In genomic region chr7:69622014-69622818, GRCh38 we compare ENCODE assay signal across 1 cellular context.
TF ChIP-seq lines count a peak whose summit lies in the region.

No MANE protein-coding gene starts in this region.

TF ChIP-seq in GM12878, 131 proteins besides CTCF, POLR2A, EP300 and RAD21 (continued from another document):
- TF ChIP-seq, protein P1, sequence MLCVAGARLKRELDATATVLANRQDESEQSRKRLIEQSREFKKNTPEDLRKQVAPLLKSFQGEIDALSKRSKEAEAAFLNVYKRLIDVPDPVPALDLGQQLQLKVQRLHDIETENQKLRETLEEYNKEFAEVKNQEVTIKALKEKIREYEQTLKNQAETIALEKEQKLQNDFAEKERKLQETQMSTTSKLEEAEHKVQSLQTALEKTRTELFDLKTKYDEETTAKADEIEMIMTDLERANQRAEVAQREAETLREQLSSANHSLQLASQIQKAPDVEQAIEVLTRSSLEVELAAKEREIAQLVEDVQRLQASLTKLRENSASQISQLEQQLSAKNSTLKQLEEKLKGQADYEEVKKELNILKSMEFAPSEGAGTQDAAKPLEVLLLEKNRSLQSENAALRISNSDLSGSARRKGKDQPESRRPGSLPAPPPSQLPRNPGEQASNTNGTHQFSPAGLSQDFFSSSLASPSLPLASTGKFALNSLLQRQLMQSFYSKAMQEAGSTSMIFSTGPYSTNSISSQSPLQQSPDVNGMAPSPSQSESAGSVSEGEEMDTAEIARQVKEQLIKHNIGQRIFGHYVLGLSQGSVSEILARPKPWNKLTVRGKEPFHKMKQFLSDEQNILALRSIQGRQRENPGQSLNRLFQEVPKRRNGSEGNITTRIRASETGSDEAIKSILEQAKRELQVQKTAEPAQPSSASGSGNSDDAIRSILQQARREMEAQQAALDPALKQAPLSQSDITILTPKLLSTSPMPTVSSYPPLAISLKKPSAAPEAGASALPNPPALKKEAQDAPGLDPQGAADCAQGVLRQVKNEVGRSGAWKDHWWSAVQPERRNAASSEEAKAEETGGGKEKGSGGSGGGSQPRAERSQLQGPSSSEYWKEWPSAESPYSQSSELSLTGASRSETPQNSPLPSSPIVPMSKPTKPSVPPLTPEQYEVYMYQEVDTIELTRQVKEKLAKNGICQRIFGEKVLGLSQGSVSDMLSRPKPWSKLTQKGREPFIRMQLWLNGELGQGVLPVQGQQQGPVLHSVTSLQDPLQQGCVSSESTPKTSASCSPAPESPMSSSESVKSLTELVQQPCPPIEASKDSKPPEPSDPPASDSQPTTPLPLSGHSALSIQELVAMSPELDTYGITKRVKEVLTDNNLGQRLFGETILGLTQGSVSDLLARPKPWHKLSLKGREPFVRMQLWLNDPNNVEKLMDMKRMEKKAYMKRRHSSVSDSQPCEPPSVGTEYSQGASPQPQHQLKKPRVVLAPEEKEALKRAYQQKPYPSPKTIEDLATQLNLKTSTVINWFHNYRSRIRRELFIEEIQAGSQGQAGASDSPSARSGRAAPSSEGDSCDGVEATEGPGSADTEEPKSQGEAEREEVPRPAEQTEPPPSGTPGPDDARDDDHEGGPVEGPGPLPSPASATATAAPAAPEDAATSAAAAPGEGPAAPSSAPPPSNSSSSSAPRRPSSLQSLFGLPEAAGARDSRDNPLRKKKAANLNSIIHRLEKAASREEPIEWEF (IDR thresholded peaks at IDR 0.05; ENCODE audit: insufficient replicate concordance, low read depth, low read length) = no peak
- TF ChIP-seq MLLT1 (IDR thresholded peaks at IDR 0.05) (no peak), RBBP5 (conservative IDR thresholded peaks at IDR 0.05) (no peak), ZNF217 (IDR thresholded peaks at IDR 0.05) (no peak), BHLHE40 (IDR thresholded peaks at IDR 0.05; ENCODE audit: borderline replicate concordance in 1 of 2, low read depth in 2 of 2, low read length in 1 of 2) (no peak), ASH2L (IDR thresholded peaks at IDR 0.05; ENCODE audit: borderline replicate concordance, low read depth) (no peak), USF1 (IDR thresholded peaks at IDR 0.05; ENCODE audit: borderline replicate concordance, extremely low read length, insufficient read depth, low read depth, low read length) (no peak), BMI1 (IDR thresholded peaks at IDR 0.05; ENCODE audit: borderline replicate concordance) (no peak), FOS (IDR thresholded peaks at IDR 0.05; ENCODE audit: borderline replicate concordance, extremely low read depth, insufficient read length) (no peak), KLF5 (IDR thresholded peaks at IDR 0.05; ENCODE audit: partially characterized antibody) (no peak), HDAC6 (IDR thresholded peaks at IDR 0.05; ENCODE audit: unreplicated experiment) (no peak), SREBF1 (IDR thresholded peaks at IDR 0.05; ENCODE audit: low read length) (no peak)
- TF ChIP-seq, protein P2, sequence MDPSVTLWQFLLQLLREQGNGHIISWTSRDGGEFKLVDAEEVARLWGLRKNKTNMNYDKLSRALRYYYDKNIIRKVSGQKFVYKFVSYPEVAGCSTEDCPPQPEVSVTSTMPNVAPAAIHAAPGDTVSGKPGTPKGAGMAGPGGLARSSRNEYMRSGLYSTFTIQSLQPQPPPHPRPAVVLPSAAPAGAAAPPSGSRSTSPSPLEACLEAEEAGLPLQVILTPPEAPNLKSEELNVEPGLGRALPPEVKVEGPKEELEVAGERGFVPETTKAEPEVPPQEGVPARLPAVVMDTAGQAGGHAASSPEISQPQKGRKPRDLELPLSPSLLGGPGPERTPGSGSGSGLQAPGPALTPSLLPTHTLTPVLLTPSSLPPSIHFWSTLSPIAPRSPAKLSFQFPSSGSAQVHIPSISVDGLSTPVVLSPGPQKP (IDR thresholded peaks at IDR 0.05; ENCODE audit: low read depth, low read length) = no peak
- TF ChIP-seq, protein P3, sequence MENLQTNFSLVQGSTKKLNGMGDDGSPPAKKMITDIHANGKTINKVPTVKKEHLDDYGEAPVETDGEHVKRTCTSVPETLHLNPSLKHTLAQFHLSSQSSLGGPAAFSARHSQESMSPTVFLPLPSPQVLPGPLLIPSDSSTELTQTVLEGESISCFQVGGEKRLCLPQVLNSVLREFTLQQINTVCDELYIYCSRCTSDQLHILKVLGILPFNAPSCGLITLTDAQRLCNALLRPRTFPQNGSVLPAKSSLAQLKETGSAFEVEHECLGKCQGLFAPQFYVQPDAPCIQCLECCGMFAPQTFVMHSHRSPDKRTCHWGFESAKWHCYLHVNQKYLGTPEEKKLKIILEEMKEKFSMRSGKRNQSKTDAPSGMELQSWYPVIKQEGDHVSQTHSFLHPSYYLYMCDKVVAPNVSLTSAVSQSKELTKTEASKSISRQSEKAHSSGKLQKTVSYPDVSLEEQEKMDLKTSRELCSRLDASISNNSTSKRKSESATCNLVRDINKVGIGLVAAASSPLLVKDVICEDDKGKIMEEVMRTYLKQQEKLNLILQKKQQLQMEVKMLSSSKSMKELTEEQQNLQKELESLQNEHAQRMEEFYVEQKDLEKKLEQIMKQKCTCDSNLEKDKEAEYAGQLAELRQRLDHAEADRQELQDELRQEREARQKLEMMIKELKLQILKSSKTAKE (IDR thresholded peaks at IDR 0.05; ENCODE audit: low read depth, poor library complexity, severe bottlenecking) = no peak
- TF ChIP-seq, protein P4, sequence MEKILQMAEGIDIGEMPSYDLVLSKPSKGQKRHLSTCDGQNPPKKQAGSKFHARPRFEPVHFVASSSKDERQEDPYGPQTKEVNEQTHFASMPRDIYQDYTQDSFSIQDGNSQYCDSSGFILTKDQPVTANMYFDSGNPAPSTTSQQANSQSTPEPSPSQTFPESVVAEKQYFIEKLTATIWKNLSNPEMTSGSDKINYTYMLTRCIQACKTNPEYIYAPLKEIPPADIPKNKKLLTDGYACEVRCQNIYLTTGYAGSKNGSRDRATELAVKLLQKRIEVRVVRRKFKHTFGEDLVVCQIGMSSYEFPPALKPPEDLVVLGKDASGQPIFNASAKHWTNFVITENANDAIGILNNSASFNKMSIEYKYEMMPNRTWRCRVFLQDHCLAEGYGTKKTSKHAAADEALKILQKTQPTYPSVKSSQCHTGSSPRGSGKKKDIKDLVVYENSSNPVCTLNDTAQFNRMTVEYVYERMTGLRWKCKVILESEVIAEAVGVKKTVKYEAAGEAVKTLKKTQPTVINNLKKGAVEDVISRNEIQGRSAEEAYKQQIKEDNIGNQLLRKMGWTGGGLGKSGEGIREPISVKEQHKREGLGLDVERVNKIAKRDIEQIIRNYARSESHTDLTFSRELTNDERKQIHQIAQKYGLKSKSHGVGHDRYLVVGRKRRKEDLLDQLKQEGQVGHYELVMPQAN (conservative IDR thresholded peaks at IDR 0.05) = no peak
- TF ChIP-seq, protein P5, sequence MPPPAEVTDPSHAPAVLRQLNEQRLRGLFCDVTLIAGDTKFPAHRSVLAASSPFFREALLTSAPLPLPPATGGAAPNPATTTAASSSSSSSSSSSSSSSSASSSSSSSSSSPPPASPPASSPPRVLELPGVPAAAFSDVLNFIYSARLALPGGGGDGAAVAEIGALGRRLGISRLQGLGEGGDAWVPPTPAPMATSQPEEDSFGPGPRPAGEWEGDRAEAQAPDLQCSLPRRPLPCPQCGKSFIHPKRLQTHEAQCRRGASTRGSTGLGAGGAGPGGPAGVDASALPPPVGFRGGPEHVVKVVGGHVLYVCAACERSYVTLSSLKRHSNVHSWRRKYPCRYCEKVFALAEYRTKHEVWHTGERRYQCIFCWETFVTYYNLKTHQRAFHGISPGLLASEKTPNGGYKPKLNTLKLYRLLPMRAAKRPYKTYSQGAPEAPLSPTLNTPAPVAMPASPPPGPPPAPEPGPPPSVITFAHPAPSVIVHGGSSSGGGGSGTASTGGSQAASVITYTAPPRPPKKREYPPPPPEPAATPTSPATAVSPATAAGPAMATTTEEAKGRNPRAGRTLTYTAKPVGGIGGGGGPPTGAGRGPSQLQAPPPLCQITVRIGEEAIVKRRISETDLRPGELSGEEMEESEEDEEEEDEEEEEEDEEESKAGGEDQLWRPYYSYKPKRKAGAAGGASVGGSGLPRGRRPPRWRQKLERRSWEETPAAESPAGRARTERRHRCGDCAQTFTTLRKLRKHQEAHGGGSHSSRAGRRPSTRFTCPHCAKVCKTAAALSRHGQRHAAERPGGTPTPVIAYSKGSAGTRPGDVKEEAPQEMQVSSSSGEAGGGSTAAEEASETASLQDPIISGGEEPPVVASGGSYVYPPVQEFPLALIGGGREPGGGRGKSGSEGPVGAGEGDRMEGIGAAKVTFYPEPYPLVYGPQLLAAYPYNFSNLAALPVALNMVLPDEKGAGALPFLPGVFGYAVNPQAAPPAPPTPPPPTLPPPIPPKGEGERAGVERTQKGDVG (CRISPR knock-in tag; IDR thresholded peaks at IDR 0.05) = no peak
TF ChIP-seq in GM12878: peak in this region for 0.
